Comparison of ENCODE assay signal across 1 cellular context in the genomic region with DNA sequence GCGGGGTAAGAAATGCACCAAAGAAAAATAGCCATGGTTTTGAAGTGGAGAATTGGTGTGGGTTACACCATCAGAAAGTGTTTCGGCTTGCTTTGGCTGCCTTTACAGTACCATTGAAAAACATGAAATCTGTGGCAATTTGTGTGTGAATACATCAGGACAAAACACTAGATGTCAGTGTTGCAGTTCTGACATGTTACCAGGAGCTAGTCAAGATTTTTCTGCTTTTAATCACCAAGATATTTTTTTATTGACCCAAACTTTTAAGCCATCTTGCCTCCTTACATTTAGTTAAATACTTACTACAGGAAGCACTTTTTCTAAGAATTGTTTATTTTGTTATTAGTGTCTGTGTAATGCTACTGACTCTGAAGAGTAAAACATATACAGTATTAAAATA.
TF ChIP-seq lines count a peak whose summit lies in the region.

No MANE protein-coding gene starts in this region.

TF ChIP-seq in HepG2, 621 proteins besides CTCF, POLR2A, EP300 and RAD21:
- TF ChIP-seq ZNF18 (CRISPR knock-in tag; IDR thresholded peaks at IDR 0.05; ENCODE audit: insufficient replicate concordance): no peak
- peak; percentile 46 for TF ChIP-seq STAG1 (CRISPR knock-in tag; IDR thresholded peaks at IDR 0.05)
